11 cellular contexts compared by ENCODE assay signal in the genomic region with DNA sequence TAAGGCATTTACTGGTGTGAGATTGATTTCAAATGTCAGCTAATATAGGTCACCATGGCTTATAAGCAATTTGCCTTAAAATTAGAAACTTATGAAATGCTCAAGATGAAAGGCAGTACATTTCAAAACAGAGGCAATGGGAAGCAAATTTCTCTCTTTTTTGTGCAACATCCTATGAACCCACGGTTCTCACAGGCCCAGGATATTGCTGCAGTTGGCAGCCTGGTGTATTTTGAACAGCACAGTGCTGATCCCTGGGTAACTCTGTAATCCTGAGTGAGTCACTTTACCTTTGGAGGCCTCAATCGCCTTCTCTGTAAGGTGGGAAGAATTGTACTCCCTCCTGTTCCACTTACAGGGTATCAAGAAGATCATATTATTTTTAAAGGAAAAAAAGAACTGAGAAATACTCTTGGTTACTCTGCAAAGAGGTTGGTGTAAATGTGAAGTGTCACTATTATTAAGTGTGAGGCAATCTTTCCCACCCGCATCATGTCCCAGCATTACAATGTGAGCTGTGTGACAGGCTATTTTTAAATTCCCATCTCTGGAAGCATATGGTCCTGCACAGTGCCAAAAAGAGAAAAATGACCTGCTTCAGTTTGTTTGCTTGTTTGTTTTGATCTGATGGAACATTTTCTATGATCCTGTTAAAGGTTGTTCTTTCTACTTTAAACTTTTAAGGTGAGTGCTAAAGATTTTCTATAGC.
DNase-seq lines count a peak whose midpoint lies in the region; ATAC-seq, FAIRE-seq and TF ChIP-seq lines count a peak whose summit lies in the region.
"Had no signal": no experiment of that assay in that cellular context is flagged by ENCODE, and none has a peak within 500 bp of the region (broad histone marks: within the 10 kb centered on the region; RNA-seq: fewer than 3 reads in every experiment).

No MANE protein-coding gene starts in this region.

- no peak overlapping the region for H3K9ac ChIP-seq in liver (ENCODE audit: low read depth in 1 of 2, low read length in 2 of 2)

- no peaks in the 10 kb centered on the region for H3K9me3 ChIP-seq in liver (ENCODE audit: control insufficient read depth in 4 of 4, low read length in 3 of 4)

- H3K36me3 Mint-ChIP-seq in activated naive CD8-positive, alpha-beta T cell treated with anti-CD3 and anti-CD28 coated beads, Interleukin-2, amount 50 U/mL, for 24 hours (ENCODE audit: low read depth), result no peaks in the 10 kb centered on the region

- H3K4me1 ChIP-seq in liver (ENCODE audit: control insufficient read depth in 4 of 4, insufficient read depth in 4 of 4, low read length in 3 of 4), result peaks cover 2 to 32% (median 17%) of the 10 kb centered on the region in 4 donors

- FAIRE-seq in H54 (lab: Jason Lieb, UNC), result no peak

- H3K36me3 ChIP-seq in liver (ENCODE audit: control insufficient read depth in 4 of 4, insufficient read depth in 3 of 4, low read depth in 1 of 4, low read length in 3 of 4), result no peaks in the 10 kb centered on the region

- peak in 1 of 2 donors; percentile 40 for TF ChIP-seq RAD21 in liver (IDR thresholded peaks at IDR 0.05)

- peak; percentile 41 for ATAC-seq in activated naive CD8-positive, alpha-beta T cell treated with anti-CD3 and anti-CD28 coated beads, Interleukin-2, amount 50 U/mL, for 24 hours
- no peak for ATAC-seq in GM18502 (IDR thresholded peaks at IDR 0.05; ENCODE audit: poor library complexity, unreplicated experiment)

- peak overlapping the region in 1 of 2 donors; percentile 7 for H3K27ac ChIP-seq in liver (ENCODE audit: low read depth in 1 of 2, low read length in 2 of 2)

- no peaks in the 10 kb centered on the region for H3K9me3 Mint-ChIP-seq in activated naive CD8-positive, alpha-beta T cell treated with anti-CD3 and anti-CD28 coated beads, Interleukin-2, amount 50 U/mL, for 24 hours
- H3K9me3 Mint-ChIP-seq: activated T-cell treated with anti-CD3 and anti-CD28 coated beads, Interleukin-2, amount 50 U/mL, for 24 hours; HFFc6 had no signal

- TF ChIP-seq POLR2A in H54 (IDR thresholded peaks at IDR 0.05; ENCODE audit: low read depth, low read length), result no peak

- H3K27me3 Mint-ChIP-seq in activated naive CD8-positive, alpha-beta T cell treated with anti-CD3 and anti-CD28 coated beads, Interleukin-2, amount 50 U/mL, for 24 hours, result peaks cover 6% of the 10 kb centered on the region
- H3K27me3 Mint-ChIP-seq: activated T-cell treated with anti-CD3 and anti-CD28 coated beads, Interleukin-2, amount 50 U/mL, for 24 hours had no signal

- H3K27me3 ChIP-seq in liver (ENCODE audit: control insufficient read depth in 4 of 4, insufficient read depth in 4 of 4, low read length in 3 of 4), result no peaks in the 10 kb centered on the region

- WGBS in liver, result 46% methylated on average over 3 of the region's 3 CpGs

- TF ChIP-seq CTCF in liver (IDR thresholded peaks at IDR 0.05; ENCODE audit: low read depth, low read length, missing input control), result no peak

- DNase-seq in AG20443 (ENCODE audit: low spot score) (peak; percentile 20), Kasumi-1 (lab: John Stamatoyannopoulos, UW) (peak; percentile 11 to 26), H54 (ENCODE audit: insufficient read length, low spot score) (no peak), COR-L47 (lab: John Stamatoyannopoulos, UW) (no peak), NCI-H187 (lab: John Stamatoyannopoulos, UW) (no peak)
- DNase-seq in activated naive CD8-positive, alpha-beta T cell treated with anti-CD3 and anti-CD28 coated beads, Interleukin-2, amount 50 U/mL, for 24 hours, result no peak
- DNase-seq: activated T-cell treated with anti-CD3 and anti-CD28 coated beads, Interleukin-2, amount 50 U/mL, for 24 hours; HFFc6; NCI-H82 had no signal

- no peak overlapping the region for H3K27ac Mint-ChIP-seq in activated naive CD8-positive, alpha-beta T cell treated with anti-CD3 and anti-CD28 coated beads, Interleukin-2, amount 50 U/mL, for 24 hours
- H3K27ac Mint-ChIP-seq: activated T-cell treated with anti-CD3 and anti-CD28 coated beads, Interleukin-2, amount 50 U/mL, for 24 hours; HFFc6 had no signal

- H3K4me3 ChIP-seq in liver (ENCODE audit: low read depth in 1 of 3, low read length in 3 of 3), result no peak overlapping the region

- peaks cover 35% of the 10 kb centered on the region for H3K4me1 Mint-ChIP-seq in activated naive CD8-positive, alpha-beta T cell treated with anti-CD3 and anti-CD28 coated beads, Interleukin-2, amount 50 U/mL, for 24 hours

- H3K4me3 Mint-ChIP-seq in activated naive CD8-positive, alpha-beta T cell treated with anti-CD3 and anti-CD28 coated beads, Interleukin-2, amount 50 U/mL, for 24 hours, result no peak overlapping the region
- H3K4me3 Mint-ChIP-seq: activated T-cell treated with anti-CD3 and anti-CD28 coated beads, Interleukin-2, amount 50 U/mL, for 24 hours; HFFc6 had no signal

TF ChIP-seq in liver, 16 proteins besides CTCF, POLR2A, EP300 and RAD21:
- TF ChIP-seq JUND (IDR thresholded peaks at IDR 0.05), result peak; percentile 21 to 47
- TF ChIP-seq HNF4A (conservative IDR thresholded peaks at IDR 0.05), result peak in 1 of 2 donors; percentile 5
- TF ChIP-seq, protein P1, sequence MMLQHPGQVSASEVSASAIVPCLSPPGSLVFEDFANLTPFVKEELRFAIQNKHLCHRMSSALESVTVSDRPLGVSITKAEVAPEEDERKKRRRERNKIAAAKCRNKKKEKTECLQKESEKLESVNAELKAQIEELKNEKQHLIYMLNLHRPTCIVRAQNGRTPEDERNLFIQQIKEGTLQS (IDR thresholded peaks at IDR 0.05), result no peak
- TF ChIP-seq RXRA (IDR thresholded peaks at IDR 0.05), result peak in 1 of 2 donors; percentile 15
TF ChIP-seq in liver: peak in this region for 3.

Comparison
In these comparisons a context has a peak if more than half of its experiments do, and no peak if none do; other contexts are left out.
1. DNase-seq: peak in AG20443 (single experiment) and Kasumi-1 (2 of 2); none in activated naive CD8-positive, alpha-beta T cell treated with anti-CD3 and anti-CD28 coated beads, Interleukin-2, amount 50 U/mL, for 24 hours (single experiment), H54 (single experiment), COR-L47 (single experiment) and NCI-H187 (0 of 2).